In the genomic region with DNA sequence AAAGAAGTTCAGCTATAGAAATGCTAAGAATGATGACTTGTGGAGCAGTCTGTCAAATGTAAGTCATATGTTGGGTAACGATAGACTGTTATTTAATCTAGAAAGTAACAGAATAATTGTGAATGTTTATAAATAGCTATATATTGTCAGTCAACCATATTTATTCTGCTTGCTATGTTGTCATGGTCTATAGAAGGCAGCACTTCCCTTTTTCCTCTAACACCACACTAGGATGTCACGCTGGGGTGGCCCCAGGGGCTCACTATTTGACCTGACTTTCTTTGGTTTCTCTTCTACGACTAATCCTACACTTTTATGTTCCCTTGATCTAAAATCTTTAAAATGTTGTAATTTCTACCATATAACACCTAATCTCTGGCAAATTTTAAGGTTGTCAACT, we compare ENCODE assay signal across 8 cellular contexts. TPM values are rescaled to one million over a fixed set of nuclear protein-coding genes. Genes with fewer than 3 reads are reported as not detected.
DNase-seq lines count a peak whose midpoint lies in the region; ATAC-seq and TF ChIP-seq lines count a peak whose summit lies in the region.

No MANE protein-coding gene starts in this region.

- peak; percentile 53 for DNase-seq in GM10266 (ENCODE audit: extremely low spot score)
- DNase-seq in GM20000 (ENCODE audit: low spot score) = peak; percentile 64
- DNase-seq in lower leg skin (ENCODE audit: low spot score in 2 of 2) = no peak
- DNase-seq in hepatic stellate cell (ENCODE audit: low spot score) = no peak
- DNase-seq in NCI-H2196 treated with DMSO at 0.1 percent for 48 hours (lab: John Stamatoyannopoulos, UW; ENCODE audit: unreplicated experiment) = no peak
- DNase-seq in A172 (ENCODE audit: low spot score) = no peak

- H3K27me3 Mint-ChIP-seq in activated naive CD8-positive, alpha-beta T cell = no peaks in the 10 kb centered on the region

- TF ChIP-seq POLR2A in lower leg skin (IDR thresholded peaks at IDR 0.05) = no peak

- H3K27ac Mint-ChIP-seq in activated naive CD8-positive, alpha-beta T cell = peak overlapping the region; percentile 98

- TF ChIP-seq CTCF in GM10266 (IDR thresholded peaks at IDR 0.05; ENCODE audit: control insufficient read depth, insufficient read depth, low read depth, missing control alignments) = no peak
- TF ChIP-seq CTCF in GM20000 (IDR thresholded peaks at IDR 0.05; ENCODE audit: extremely low read depth, missing control alignments) = no peak
- TF ChIP-seq CTCF in lower leg skin (IDR thresholded peaks at IDR 0.05) = no peak

- 69 to 73% methylated on average over 3 of the region's 3 CpGs for WGBS in lower leg skin, 2 donors

- intact Hi-C loops in lower leg skin (cut with DNase I; ENCODE audit: low total_unique reads) = no loop called here

- no peaks in the 10 kb centered on the region for H3K9me3 Mint-ChIP-seq in activated naive CD8-positive, alpha-beta T cell (ENCODE audit: low read depth)

- H3K4me3 ChIP-seq in lower leg skin (ENCODE audit: low read depth, poor library complexity, severe bottlenecking) = no peak overlapping the region

- H3K4me1 Mint-ChIP-seq in activated naive CD8-positive, alpha-beta T cell (ENCODE audit: low read depth) = peaks cover 68% of the 10 kb centered on the region

- H3K4me3 Mint-ChIP-seq in activated naive CD8-positive, alpha-beta T cell = peak overlapping the region; percentile 87

- peaks cover 33% of the 10 kb centered on the region for H3K36me3 Mint-ChIP-seq in activated naive CD8-positive, alpha-beta T cell

- ATAC-seq in HG03460 (IDR thresholded peaks at IDR 0.05; ENCODE audit: unreplicated experiment) = peak; percentile 89

RNA-seq across cellular contexts. Expression of a gene that starts 20.5 kb away (rescaled TPM):
- 10 to 100 TPM in 1 of 4 donors, 1 to 10 TPM in 3; 5.0 to 11.0 (median 9.3) TPM for total RNA-seq in lower leg skin
- total RNA-seq in A172 (2014; rRNA removed; shearing (Covaris generic)) = 91.9 and 97.0 TPM in 2 replicates

RNA-seq across cellular contexts. Expression of a gene that starts 39.1 kb away (rescaled TPM):
- 10 to 100 TPM; 53.9 to 60.1 (median 56.9) TPM for total RNA-seq in lower leg skin
- total RNA-seq in A172 (2014; rRNA removed; shearing (Covaris generic)) = 25.8 and 30.2 TPM in 2 replicates

Comparison
In these comparisons a context has a peak if more than half of its experiments do, and no peak if none do; other contexts are left out.
1. DNase-seq: peak in GM10266 (single experiment) and GM20000 (single experiment); none in lower leg skin (0 of 2), hepatic stellate cell (single experiment), NCI-H2196 treated with DMSO at 0.1 percent for 48 hours (single experiment) and A172 (single experiment).